In the genomic region with DNA sequence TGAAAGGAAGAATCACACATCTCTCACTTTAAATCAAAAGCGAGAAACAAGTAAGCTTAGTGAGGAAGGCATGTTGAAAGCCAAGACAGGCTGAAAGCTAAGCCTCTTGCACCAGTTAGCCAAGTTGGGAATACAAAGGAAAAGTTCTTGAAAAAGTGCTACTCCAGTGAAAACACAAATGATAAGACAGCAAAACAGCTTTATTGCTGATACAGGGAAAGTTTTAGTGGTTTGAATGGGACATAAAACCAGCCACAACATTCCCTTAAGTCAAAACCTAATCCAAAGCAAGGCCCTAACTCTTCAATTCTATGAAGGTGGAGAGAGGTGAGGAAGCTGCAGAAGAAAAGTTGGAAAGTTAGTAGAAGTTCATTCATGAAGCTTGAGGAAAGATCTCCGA, we compare ENCODE assay signal across 21 cellular contexts.
"Had no signal": no experiment of that assay in that cellular context is flagged by ENCODE, and none has a peak within 500 bp of the region (broad histone marks: within the 10 kb centered on the region; RNA-seq: fewer than 3 reads in every experiment).

No MANE protein-coding gene starts in this region.

- H3K4me1 ChIP-seq: parathyroid adenoma, prostate gland, uterus had no signal

- H3K9ac ChIP-seq: neural progenitor cell, parathyroid adenoma had no signal

- DNase-seq: cerebellar nuclear complex; dorsolateral prefrontal cortex; effector CD4-positive, alpha-beta T cell; kidney; mesenchymal stem cell; naive thymus-derived CD4-positive, alpha-beta T cell; retina; spleen; stimulated activated naive B cell treated with anti-CD40 and anti-IgM and Interleukin-4, amounts not matched to agents 10 μg/mL and 1 μg/mL and 100 μg/mL, for 72 hours; transverse colon; upper lobe of right lung; uterus had no signal

- FAIRE-seq: colon, frontal cortex, kidney had no signal

- H3K9me3 ChIP-seq: prostate gland, suprapubic skin, transverse colon, upper lobe of right lung, uterus had no signal

- H3K4me2 ChIP-seq: hepatocyte, neural progenitor cell had no signal

- H3K27me3 ChIP-seq: dorsolateral prefrontal cortex, hepatocyte, neural progenitor cell, spleen, suprapubic skin, transverse colon, upper lobe of right lung, uterus had no signal

- H3K27ac ChIP-seq: hepatocyte, neural progenitor cell, parathyroid adenoma, prostate gland, spleen, suprapubic skin, transverse colon, upper lobe of right lung, uterus had no signal

- H3K36me3 ChIP-seq: neural progenitor cell, prostate gland, spleen, suprapubic skin, transverse colon, upper lobe of right lung, uterus had no signal

- H3K4me3 ChIP-seq: dorsolateral prefrontal cortex, hepatocyte, neural progenitor cell, prostate gland, spleen, suprapubic skin, transverse colon, upper lobe of right lung, uterus had no signal

- ATAC-seq: left lobe of liver; naive thymus-derived CD4-positive, alpha-beta T cell; sciatic nerve; stimulated activated naive B cell treated with anti-CD40 and anti-IgM and Interleukin-4, amounts not matched to agents 10 μg/mL and 1 μg/mL and 100 μg/mL, for 72 hours; upper lobe of right lung had no signal
